ENCODE assay signal across 12 cellular contexts in genomic region chr3:123522666-123523412, GRCh38.
DNase-seq lines count a peak whose midpoint lies in the region; ATAC-seq, FAIRE-seq and TF ChIP-seq lines count a peak whose summit lies in the region.
"Had no signal": no experiment of that assay in that cellular context is flagged by ENCODE, and none has a peak within 500 bp of the region (broad histone marks: within the 10 kb centered on the region; RNA-seq: fewer than 3 reads in every experiment).

No MANE protein-coding gene starts in this region.

- H3K4me3 ChIP-seq in right atrium auricular region = no peak overlapping the region
- no peak overlapping the region for H3K4me3 ChIP-seq in thymus (ENCODE audit: low read length)

- no peaks in the 10 kb centered on the region for H3K9me3 ChIP-seq in right atrium auricular region
- no peaks in the 10 kb centered on the region for H3K9me3 ChIP-seq in thymus (ENCODE audit: control insufficient read depth)

- H3K36me3 Mint-ChIP-seq in activated T-cell treated with anti-CD3 and anti-CD28 coated beads, Interleukin-2, amount 50 U/mL, for 72 hours (ENCODE audit: insufficient read depth in 2 of 2) = peaks cover 2 to 14% of the 10 kb centered on the region in 2 donors
- H3K36me3 Mint-ChIP-seq in activated B cell treated with CpG ODN at 0.5 μM for 24 hours (ENCODE audit: low read depth) = peaks cover 70% of the 10 kb centered on the region

- TF ChIP-seq CTCF in activated B cell treated with CpG ODN at 0.5 μM for 24 hours (IDR thresholded peaks at IDR 0.05) (no peak), right atrium auricular region (IDR thresholded peaks at IDR 0.05) (no peak), D721Med (IDR thresholded peaks at IDR 0.05; ENCODE audit: insufficient read depth, missing control alignments) (no peak)

- H3K4me1 ChIP-seq in right atrium auricular region = peaks cover 0 to 35% of the 10 kb centered on the region in 2 donors
- no peaks in the 10 kb centered on the region for H3K4me1 ChIP-seq in thymus (ENCODE audit: control insufficient read depth, insufficient read depth, low read length)

- CTCF ChIA-PET in activated B cell treated with CpG ODN at 0.5 μM for 24 hours (lab: Charles Lee) = interaction anchor here (0.7 to 1.7 kb wide), 2 partner anchors 36 kb away, joined by 3 to 5 read pairs; no protein-coding TSS in a partner anchor

- no peaks in the 10 kb centered on the region for H3K27me3 ChIP-seq in right atrium auricular region
- H3K27me3 ChIP-seq in thymus (ENCODE audit: control insufficient read depth, insufficient read depth) = no peaks in the 10 kb centered on the region

- H3K36me3 ChIP-seq in right atrium auricular region = peaks cover 9% of the 10 kb centered on the region
- peaks cover 3% of the 10 kb centered on the region for H3K36me3 ChIP-seq in thymus (ENCODE audit: control insufficient read depth, insufficient read depth)

- peak overlapping the region; percentile 4 to 54 for H3K4me3 Mint-ChIP-seq in activated T-cell treated with anti-CD3 and anti-CD28 coated beads, Interleukin-2, amount 50 U/mL, for 72 hours
- H3K4me3 Mint-ChIP-seq in activated B cell treated with CpG ODN at 0.5 μM for 24 hours = no peak overlapping the region
- H3K4me3 Mint-ChIP-seq: stimulated activated memory B cell treated with anti-CD40 and anti-IgM and Interleukin-4, amounts not matched to agents 10 μg/mL and 1 μg/mL and 100 μg/mL, for 72 hours had no signal

- H3K9me3 Mint-ChIP-seq in activated T-cell treated with anti-CD3 and anti-CD28 coated beads, Interleukin-2, amount 50 U/mL, for 72 hours = no peaks in the 10 kb centered on the region
- H3K9me3 Mint-ChIP-seq in activated B cell treated with CpG ODN at 0.5 μM for 24 hours = no peaks in the 10 kb centered on the region
- H3K9me3 Mint-ChIP-seq: stimulated activated memory B cell treated with anti-CD40 and anti-IgM and Interleukin-4, amounts not matched to agents 10 μg/mL and 1 μg/mL and 100 μg/mL, for 72 hours had no signal

- 43% methylated on average over 14 of the region's 14 CpGs for WGBS in thymus

- ATAC-seq in activated T-cell treated with anti-CD3 and anti-CD28 coated beads, Interleukin-2, amount 50 U/mL, for 72 hours (replicated peaks in 1 of 2) = peak in 1 of 2 donors; percentile 11
- no peak for ATAC-seq in activated B cell treated with CpG ODN at 0.5 μM for 24 hours (ENCODE audit: low read depth)
- no peak for ATAC-seq in HG02798 (IDR thresholded peaks at IDR 0.05; ENCODE audit: poor library complexity, unreplicated experiment)
- ATAC-seq: stimulated activated memory B cell treated with anti-CD40 and anti-IgM and Interleukin-4, amounts not matched to agents 10 μg/mL and 1 μg/mL and 100 μg/mL, for 72 hours had no signal

- H3K4me1 Mint-ChIP-seq in activated T-cell treated with anti-CD3 and anti-CD28 coated beads, Interleukin-2, amount 50 U/mL, for 72 hours (ENCODE audit: low read depth) = peaks cover 57% of the 10 kb centered on the region
- peaks cover 49% of the 10 kb centered on the region for H3K4me1 Mint-ChIP-seq in activated B cell treated with CpG ODN at 0.5 μM for 24 hours

- intact Hi-C loops in activated B cell treated with CpG ODN at 0.5 μM for 24 hours (cut with micrococcal nuclease) = no loop called here

- no peak for FAIRE-seq in D721Med (lab: Jason Lieb, UNC)
- FAIRE-seq: HTR-8/SVneo had no signal

- no peaks in the 10 kb centered on the region for H3K27me3 Mint-ChIP-seq in activated T-cell treated with anti-CD3 and anti-CD28 coated beads, Interleukin-2, amount 50 U/mL, for 72 hours (ENCODE audit: low read depth)
- no peaks in the 10 kb centered on the region for H3K27me3 Mint-ChIP-seq in activated B cell treated with CpG ODN at 0.5 μM for 24 hours
- H3K27me3 Mint-ChIP-seq: stimulated activated memory B cell treated with anti-CD40 and anti-IgM and Interleukin-4, amounts not matched to agents 10 μg/mL and 1 μg/mL and 100 μg/mL, for 72 hours had no signal

- POLR2A ChIA-PET in activated B cell treated with CpG ODN at 0.5 μM for 24 hours (lab: Charles Lee) = interaction anchor here (0.7 to 1.3 kb wide), 2 partner anchors 61 to 827 kb away, joined by 3 read pairs; no protein-coding TSS in a partner anchor

- H3K27ac ChIP-seq in right atrium auricular region = peak overlapping the region; percentile 68 to 76
- peak overlapping the region; percentile 74 for H3K27ac ChIP-seq in thymus (ENCODE audit: low read depth)

- DNase-seq in activated T-cell treated with anti-CD3 and anti-CD28 coated beads, Interleukin-2, amount 50 U/mL, for 72 hours = no peak
- DNase-seq in activated T-cell treated with anti-CD3 and anti-CD28 coated beads for 4 hours = no peak
- no peak for DNase-seq in activated B cell treated with CpG ODN at 0.5 μM for 24 hours
- peak; percentile 59 for DNase-seq in right atrium auricular region (ENCODE audit: low spot score)
- DNase-seq in activated CD4-positive, CD25-positive, alpha-beta regulatory T cell treated with anti-CD3 and anti-CD28 coated beads, Interleukin-2, amount 50 U/mL, for 72 hours = no peak
- no peak for DNase-seq in D721Med (ENCODE audit: insufficient read length, low spot score)
- DNase-seq: glutamatergic neuron, NCI-H2029 had no signal

- H3K27ac Mint-ChIP-seq in activated T-cell treated with anti-CD3 and anti-CD28 coated beads, Interleukin-2, amount 50 U/mL, for 72 hours = peak overlapping the region; percentile 18
- peak overlapping the region; percentile 62 for H3K27ac Mint-ChIP-seq in activated B cell treated with CpG ODN at 0.5 μM for 24 hours
- H3K27ac Mint-ChIP-seq: stimulated activated memory B cell treated with anti-CD40 and anti-IgM and Interleukin-4, amounts not matched to agents 10 μg/mL and 1 μg/mL and 100 μg/mL, for 72 hours had no signal
